In the genomic region with DNA sequence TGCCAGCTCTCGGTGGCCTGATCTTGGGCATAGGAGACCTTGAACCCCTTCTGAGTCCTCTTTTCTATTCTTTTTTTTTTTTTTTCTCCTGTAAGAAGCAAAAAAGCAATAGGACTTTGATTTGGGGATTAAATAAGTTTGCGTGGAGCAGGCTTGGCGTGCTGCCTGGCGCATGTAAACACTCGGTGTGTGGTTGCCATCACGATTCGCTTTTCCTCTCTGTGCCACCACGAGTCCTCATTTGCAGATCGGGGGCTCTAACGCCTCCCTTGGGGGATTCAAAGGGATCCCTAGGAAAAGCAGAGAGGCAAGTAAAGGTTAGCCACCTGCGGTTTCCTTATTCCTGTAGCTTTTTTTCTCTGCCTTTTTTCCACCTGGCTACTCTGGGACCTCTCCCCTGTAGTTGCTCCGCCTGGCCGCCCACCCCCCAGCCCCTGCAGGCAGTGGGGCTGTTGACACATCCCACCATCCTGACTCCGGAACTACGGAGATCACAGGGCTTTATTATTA, we compare ENCODE assay signal across 8 cellular contexts. TPM values are rescaled to one million over a fixed set of nuclear protein-coding genes. Genes with fewer than 3 reads are reported as not detected.
DNase-seq lines count a peak whose midpoint lies in the region; ATAC-seq and TF ChIP-seq lines count a peak whose summit lies in the region.

No MANE protein-coding gene starts in this region.

- peak overlapping the region; percentile 93 to 100 (median 98) for H3K4me3 Mint-ChIP-seq in CD4-positive, CD25-positive, alpha-beta regulatory T cell

- H3K4me2 ChIP-seq in parathyroid adenoma (ENCODE audit: low read length), result peak overlapping the region; percentile 77

- ATAC-seq in CD4-positive, CD25-positive, alpha-beta regulatory T cell (ENCODE audit: low read depth in 2 of 2), result no peak
- ATAC-seq in GM19397 (IDR thresholded peaks at IDR 0.05; ENCODE audit: unreplicated experiment) (no peak), GM21529 (IDR thresholded peaks at IDR 0.05; ENCODE audit: unreplicated experiment) (no peak)

- no peaks in the 10 kb centered on the region for H3K27me3 ChIP-seq in CD4-positive, CD25-positive, alpha-beta regulatory T cell (ENCODE audit: control insufficient read depth, insufficient read depth, low read length)
- no peaks in the 10 kb centered on the region for H3K27me3 ChIP-seq in parathyroid adenoma (ENCODE audit: control insufficient read depth, insufficient read depth, low read length)

- DNase-seq in CD4-positive, CD25-positive, alpha-beta regulatory T cell, result peak in 1 of 3 donors; percentile 30
- DNase-seq in KBM-7 (peak; percentile 26), head of caudate nucleus (peak in 32 of 42 donors; percentile 15 to 69 (median 34)), NCI-H226 (no peak)
- peak; percentile 29 for DNase-seq in activated naive CD4-positive, alpha-beta T cell treated with Interleukin-2 at 50 U/mL for 16 hours

- peak overlapping the region; percentile 94 to 100 (median 98) for H3K27ac Mint-ChIP-seq in CD4-positive, CD25-positive, alpha-beta regulatory T cell

- H3K4me1 ChIP-seq in CD4-positive, CD25-positive, alpha-beta regulatory T cell (ENCODE audit: control insufficient read depth, insufficient read depth, low read length, poor library complexity, severe bottlenecking), result peaks cover 86% of the 10 kb centered on the region
- H3K4me1 ChIP-seq in parathyroid adenoma, result peaks cover 11% of the 10 kb centered on the region

- intact Hi-C loops in head of caudate nucleus (cut with DNase I), result loop anchor here (5.0 kb wide), 1 partner anchor 58 kb away; a partner anchor contains a TSS

- TF ChIP-seq CTCF in parathyroid adenoma (IDR thresholded peaks at IDR 0.05), result no peak

- no peak overlapping the region for H2AFZ ChIP-seq in parathyroid adenoma

- H3K4me1 Mint-ChIP-seq in CD4-positive, CD25-positive, alpha-beta regulatory T cell, result peaks cover 5 to 76% (median 59%) of the 10 kb centered on the region in 4 donors

- no peaks in the 10 kb centered on the region for H3K9me3 Mint-ChIP-seq in CD4-positive, CD25-positive, alpha-beta regulatory T cell

- no peak overlapping the region for H3K9ac ChIP-seq in parathyroid adenoma

- peaks cover 52% of the 10 kb centered on the region for H3K36me3 Mint-ChIP-seq in CD4-positive, CD25-positive, alpha-beta regulatory T cell

- H3K27ac ChIP-seq in CD4-positive, CD25-positive, alpha-beta regulatory T cell (ENCODE audit: insufficient read depth, low read length, poor library complexity, severe bottlenecking), result peak overlapping the region; percentile 96
- H3K27ac ChIP-seq in parathyroid adenoma, result peak overlapping the region; percentile 94

- in situ Hi-C loops in KBM-7 (cut with MboI; ENCODE audit: low pct_unique_long_range_greater_than_20kb, low sequenced_read_pairs), result no loop called here

- H3K9me3 ChIP-seq in CD4-positive, CD25-positive, alpha-beta regulatory T cell (ENCODE audit: control insufficient read depth in 2 of 2, low read length in 2 of 2), result no peaks in the 10 kb centered on the region
- no peaks in the 10 kb centered on the region for H3K9me3 ChIP-seq in parathyroid adenoma (ENCODE audit: control insufficient read depth, low read length)

- H3K36me3 ChIP-seq in CD4-positive, CD25-positive, alpha-beta regulatory T cell (ENCODE audit: control insufficient read depth, insufficient read depth, low read length), result peaks cover 46% of the 10 kb centered on the region
- H3K36me3 ChIP-seq in parathyroid adenoma (ENCODE audit: control insufficient read depth, insufficient read depth, low read length), result no peaks in the 10 kb centered on the region

- peaks cover 7% of the 10 kb centered on the region for H3K27me3 Mint-ChIP-seq in CD4-positive, CD25-positive, alpha-beta regulatory T cell

- peak overlapping the region; percentile 94 for H3K4me3 ChIP-seq in CD4-positive, CD25-positive, alpha-beta regulatory T cell (ENCODE audit: low read depth, low read length)
- H3K4me3 ChIP-seq in parathyroid adenoma (ENCODE audit: low read depth, low read length), result peak overlapping the region; percentile 95

- peaks cover 74% of the 10 kb centered on the region for H3K79me2 ChIP-seq in parathyroid adenoma

RNA-seq across cellular contexts. Expression of a gene that starts 1.3 kb away (rescaled TPM):
- 204 TPM for total RNA-seq in CD4-positive, CD25-positive, alpha-beta regulatory T cell
- polyA plus RNA-seq in CD4-positive, CD25-positive, alpha-beta regulatory T cell, result 10 to 100 TPM; 36.9 to 56.2 (median 45.9) TPM

RNA-seq across cellular contexts. Expression of a gene that starts 1.6 kb away (rescaled TPM):
- total RNA-seq in CD4-positive, CD25-positive, alpha-beta regulatory T cell, result 271 TPM
- 10 to 100 TPM; 23.0 to 26.1 (median 23.3) TPM for polyA plus RNA-seq in CD4-positive, CD25-positive, alpha-beta regulatory T cell

RNA-seq across cellular contexts. Expression of a gene that starts 56.1 kb away (rescaled TPM):
- total RNA-seq in CD4-positive, CD25-positive, alpha-beta regulatory T cell, result 21.2 TPM
- 100 to 1,000 TPM in 2 of 4 donors, 10 to 100 TPM in 2; 90.6 to 110 (median 100) TPM for polyA plus RNA-seq in CD4-positive, CD25-positive, alpha-beta regulatory T cell

RNA-seq across cellular contexts. Expression of a gene that starts 56.5 kb away (rescaled TPM):
- 3.1 TPM for total RNA-seq in CD4-positive, CD25-positive, alpha-beta regulatory T cell
- not detected for polyA plus RNA-seq in CD4-positive, CD25-positive, alpha-beta regulatory T cell

RNA-seq across cellular contexts. Expression of a gene that starts 56.6 kb away (rescaled TPM):
- total RNA-seq in CD4-positive, CD25-positive, alpha-beta regulatory T cell, result 2.4 TPM
- polyA plus RNA-seq in CD4-positive, CD25-positive, alpha-beta regulatory T cell, result 1 to 10 TPM; 1.8 to 3.0 (median 2.3) TPM
